In genomic region chr18:76306685-76307292, GRCh38 we compare ENCODE assay signal across 18 cellular contexts.
A peak's percentile ranks its signal among the peaks of the same experiment; 100 is the strongest.
DNase-seq lines count a peak whose midpoint lies in the region; ATAC-seq, FAIRE-seq and TF ChIP-seq lines count a peak whose summit lies in the region.
"Had no signal": no experiment of that assay in that cellular context is flagged by ENCODE, and none has a peak within 500 bp of the region (broad histone marks: within the 10 kb centered on the region; RNA-seq: fewer than 3 reads in every experiment).

No MANE protein-coding gene starts in this region.

- H3K4me1 ChIP-seq in Karpas-422 (ENCODE audit: low read length) (no peaks in the 10 kb centered on the region), K562 (replicated peaks in 1 of 2; ENCODE audit: control insufficient read depth in 2 of 2, insufficient read depth in 2 of 2, low read length in 2 of 2) (no peaks in the 10 kb centered on the region)

- H2AFZ ChIP-seq in Karpas-422 (ENCODE audit: low read length) (no peak overlapping the region), K562 (ENCODE audit: low read depth, low read length) (no peak overlapping the region)

- peak; percentile 9 for DNase-seq in stimulated activated naive CD8-positive, alpha-beta T cell treated with anti-CD3 and anti-CD28 coated beads, Interleukin-15, Interleukin-2, amounts not matched to agents 100 U/mL and 50 U/mL, for 24 hours
- no peak for DNase-seq in stimulated activated naive CD8-positive, alpha-beta T cell treated with anti-CD3 and anti-CD28 coated beads, Interleukin-15, amount 100 ng/mL, for 72 hours
- DNase-seq in Karpas-422 (peak; percentile 79), K562 (ENCODE audit: extremely low read depth in 1 of 4, low spot score in 3 of 4) (peak in 3 of 4 experiments; percentile 6 to 13 (median 6)), nucleus accumbens (lab: John Stamatoyannopoulos, UW) (no peak), NCI-H1105 (lab: John Stamatoyannopoulos, UW) (no peak), H4 (ENCODE audit: low spot score) (no peak)
- DNase-seq: activated B cell treated with CpG ODN at 0.5 μM for 24 hours; EL; IMR-90; NCI-H1930; NCI-H748 treated with DMSO at 0.1 percent for 48 hours; SK-N-SH; stimulated activated CD4-positive, alpha-beta T cell treated with anti-CD3 and anti-CD28 coated beads, Interleukin-2, amount 100 ng/mL, for 48 hours had no signal

- H3K9me3 Mint-ChIP-seq in stimulated activated naive CD8-positive, alpha-beta T cell treated with anti-CD3 and anti-CD28 coated beads, Interleukin-15, amount 100 ng/mL, for 72 hours, result no peaks in the 10 kb centered on the region
- H3K9me3 Mint-ChIP-seq: activated B cell treated with CpG ODN at 0.5 μM for 24 hours; natural killer cell treated with Interleukin-12 subunit alpha and Interleukin-12 subunit beta and Interleukin-15 and Interleukin-18, amount 100 ng/mL, for 72 hours; stimulated activated effector memory CD8-positive, alpha-beta T cell treated with anti-CD3 and anti-CD28 coated beads, Interleukin-12 subunit alpha, Interleukin-12 subunit beta, amount 100 ng/mL, for 72 hours had no signal

- FAIRE-seq in K562 (lab: Jason Lieb, UNC), result no peak
- FAIRE-seq: urothelium cell line had no signal

- no peak overlapping the region for H3K27ac Mint-ChIP-seq in stimulated activated naive CD8-positive, alpha-beta T cell treated with anti-CD3 and anti-CD28 coated beads, Interleukin-15, amount 100 ng/mL, for 72 hours
- H3K27ac Mint-ChIP-seq: activated B cell treated with CpG ODN at 0.5 μM for 24 hours; natural killer cell treated with Interleukin-12 subunit alpha and Interleukin-12 subunit beta and Interleukin-15 and Interleukin-18, amount 100 ng/mL, for 72 hours; stimulated activated effector memory CD8-positive, alpha-beta T cell treated with anti-CD3 and anti-CD28 coated beads, Interleukin-12 subunit alpha, Interleukin-12 subunit beta, amount 100 ng/mL, for 72 hours had no signal

- no peaks in the 10 kb centered on the region for H3K27me3 Mint-ChIP-seq in stimulated activated naive CD8-positive, alpha-beta T cell treated with anti-CD3 and anti-CD28 coated beads, Interleukin-15, amount 100 ng/mL, for 72 hours
- H3K27me3 Mint-ChIP-seq: activated B cell treated with CpG ODN at 0.5 μM for 24 hours had no signal

- 0% methylated on average over 9 of the region's 9 CpGs for WGBS in K562 (ENCODE audit: insufficient coverage, low coverage, missing lambda C conversion rate)

- H3K9me3 ChIP-seq in Karpas-422 (ENCODE audit: low read length) (no peaks in the 10 kb centered on the region), K562 (replicated peaks; ENCODE audit: control insufficient read depth, insufficient read depth, low read depth, low read length) (no peaks in the 10 kb centered on the region)
- H3K9me3 ChIP-seq: SK-N-SH had no signal

- no peak overlapping the region for H3K9ac ChIP-seq in Karpas-422 (ENCODE audit: low read length)
- H3K9ac ChIP-seq in K562 (ENCODE audit: insufficient read depth in 1 of 2, low read depth in 2 of 2, low read length in 2 of 2), result no peak overlapping the region
- H3K9ac ChIP-seq: SK-N-SH had no signal

- H3K27me3 ChIP-seq in Karpas-422 (ENCODE audit: low read length) (no peaks in the 10 kb centered on the region), K562 (ENCODE audit: control insufficient read depth in 2 of 2, insufficient read depth in 2 of 2, low read length in 2 of 2) (no peaks in the 10 kb centered on the region)

- no peaks in the 10 kb centered on the region for H4K20me1 ChIP-seq in Karpas-422 (ENCODE audit: insufficient read depth, low read depth, low read length)
- H4K20me1 ChIP-seq in K562 (replicated peaks; ENCODE audit: control insufficient read depth, insufficient read depth, low read length), result no peaks in the 10 kb centered on the region

- H3K4me3 Mint-ChIP-seq in stimulated activated naive CD8-positive, alpha-beta T cell treated with anti-CD3 and anti-CD28 coated beads, Interleukin-15, amount 100 ng/mL, for 72 hours, result no peak overlapping the region
- H3K4me3 Mint-ChIP-seq: activated B cell treated with CpG ODN at 0.5 μM for 24 hours; natural killer cell treated with Interleukin-12 subunit alpha and Interleukin-12 subunit beta and Interleukin-15 and Interleukin-18, amount 100 ng/mL, for 72 hours; stimulated activated effector memory CD8-positive, alpha-beta T cell treated with anti-CD3 and anti-CD28 coated beads, Interleukin-12 subunit alpha, Interleukin-12 subunit beta, amount 100 ng/mL, for 72 hours had no signal

- in situ Hi-C loops in K562 (cut with MboI), result no loop called here

- no peaks in the 10 kb centered on the region for H3K9me1 ChIP-seq in K562 (ENCODE audit: control insufficient read depth, insufficient read depth, low read length)

- peak; percentile 15 to 36 (median 35); a peak in 2 of 6 replicates for TF ChIP-seq CTCF in K562 (IDR thresholded peaks at IDR 0.05 in 2 of 3, conservative IDR thresholded peaks at IDR 0.05 in 1 of 3; ENCODE audit: insufficient read depth in 2 of 3, low read depth in 1 of 3, low read length in 3 of 3)

- no peaks in the 10 kb centered on the region for H3K36me3 ChIP-seq in Karpas-422 (ENCODE audit: insufficient read depth, low read length)
- H3K36me3 ChIP-seq in K562 (ENCODE audit: control insufficient read depth, insufficient read depth, low read length), result no peaks in the 10 kb centered on the region

- H3K4me1 Mint-ChIP-seq in stimulated activated naive CD8-positive, alpha-beta T cell treated with anti-CD3 and anti-CD28 coated beads, Interleukin-15, amount 100 ng/mL, for 72 hours, result no peaks in the 10 kb centered on the region
- H3K4me1 Mint-ChIP-seq: activated B cell treated with CpG ODN at 0.5 μM for 24 hours; stimulated activated effector memory CD8-positive, alpha-beta T cell treated with anti-CD3 and anti-CD28 coated beads, Interleukin-12 subunit alpha, Interleukin-12 subunit beta, amount 100 ng/mL, for 72 hours had no signal

- no peaks in the 10 kb centered on the region for H3K9me2 ChIP-seq in Karpas-422 (replicated peaks; ENCODE audit: insufficient read depth, low read length)
- H3K9me2 ChIP-seq: SK-N-SH had no signal

- H3K4me3 ChIP-seq in Karpas-422 (ENCODE audit: low read length), result no peak overlapping the region
- no peak overlapping the region for H3K4me3 ChIP-seq in K562

- TF ChIP-seq RAD21 in K562 (CRISPR knock-in tag; conservative IDR thresholded peaks at IDR 0.05 in 1 of 2, IDR thresholded peaks at IDR 0.05 in 1 of 2), result no peak

- POLR2A ChIA-PET in K562 (lab: Yijun Ruan, JAX), result interaction anchor here (0.6 kb wide), 1 partner anchor 847 kb away, joined by 3 read pairs; no protein-coding TSS in a partner anchor

- H3K27ac ChIP-seq in Karpas-422 (ENCODE audit: low read length) (no peak overlapping the region), K562 (ENCODE audit: extremely low read depth, low read depth, low read length) (no peak overlapping the region)

- TF ChIP-seq POLR2A in K562 (conservative IDR thresholded peaks at IDR 0.05), result no peak

- intact Hi-C loops in K562 (cut with micrococcal nuclease), result no loop called here

- BruUV-seq in K562 (replicated peaks; lab: Mats Ljungman, UMichigan), result no TSS peak

- H3K4me2 ChIP-seq in Karpas-422 (ENCODE audit: low read depth, low read length, poor library complexity, severe bottlenecking), result no peak overlapping the region
- H3K4me2 ChIP-seq in K562 (ENCODE audit: insufficient read depth, low read length), result no peak overlapping the region
- H3K4me2 ChIP-seq: SK-N-SH had no signal

- TF ChIP-seq EP300 in K562 (IDR thresholded peaks at IDR 0.05; ENCODE audit: low read length), result no peak

- ATAC-seq in stimulated activated naive CD8-positive, alpha-beta T cell treated with anti-CD3 and anti-CD28 coated beads, Interleukin-15, Interleukin-2, amounts not matched to agents 100 U/mL and 50 U/mL, for 24 hours, result no peak
- no peak for ATAC-seq in stimulated activated naive CD8-positive, alpha-beta T cell treated with anti-CD3 and anti-CD28 coated beads, Interleukin-15, amount 100 ng/mL, for 72 hours
- ATAC-seq in K562 (no peak), HG02884 (IDR thresholded peaks at IDR 0.05; ENCODE audit: unreplicated experiment) (no peak)
- ATAC-seq: natural killer cell treated with Interleukin-12 subunit alpha and Interleukin-12 subunit beta and Interleukin-15 and Interleukin-18, amount 100 ng/mL, for 72 hours; stimulated activated effector memory CD8-positive, alpha-beta T cell treated with anti-CD3 and anti-CD28 coated beads, Interleukin-12 subunit alpha, Interleukin-12 subunit beta, amount 100 ng/mL, for 72 hours had no signal

- CTCF ChIA-PET in K562 (lab: Yijun Ruan, JAX; ENCODE audit: low intra/inter-chr PET ratio), result no interaction called here

- H3K79me2 ChIP-seq in Karpas-422 (ENCODE audit: low read length), result no peaks in the 10 kb centered on the region
- no peaks in the 10 kb centered on the region for H3K79me2 ChIP-seq in K562 (ENCODE audit: control insufficient read depth, insufficient read depth, low read length)

TF ChIP-seq in K562, 482 proteins besides CTCF, POLR2A, EP300 and RAD21 (continues in another document):
- TF ChIP-seq ZNF165 (CRISPR knock-in tag; IDR thresholded peaks at IDR 0.05; ENCODE audit: borderline replicate concordance) (no peak), CC2D1A (IDR thresholded peaks at IDR 0.05) (no peak), SLC30A9 (CRISPR knock-in tag; IDR thresholded peaks at IDR 0.05) (no peak), TCF7L2 (IDR thresholded peaks at IDR 0.05; ENCODE audit: low read depth, low read length) (no peak), GATAD2A (IDR thresholded peaks at IDR 0.05) (no peak), CXXC5 (CRISPR knock-in tag; IDR thresholded peaks at IDR 0.05) (no peak), HNRNPL (IDR thresholded peaks at IDR 0.05; ENCODE audit: low read depth, low read length) (no peak), TAF1 (IDR thresholded peaks at IDR 0.05; ENCODE audit: control insufficient read depth, extremely low read depth, insufficient read depth, low read length, severe bottlenecking) (no peak), TOE1 (IDR thresholded peaks at IDR 0.05; ENCODE audit: borderline replicate concordance) (no peak), TOE1 (CRISPR knock-in tag; IDR thresholded peaks at IDR 0.05; ENCODE audit: borderline replicate concordance, low read depth) (no peak)

Comparison
In these comparisons a context has a peak if more than half of its experiments do, and no peak if none do; other contexts are left out.
1. DNase-seq: peak in stimulated activated naive CD8-positive, alpha-beta T cell treated with anti-CD3 and anti-CD28 coated beads, Interleukin-15, Interleukin-2, amounts not matched to agents 100 U/mL and 50 U/mL, for 24 hours (single experiment), Karpas-422 (single experiment) and K562 (3 of 4); none in stimulated activated naive CD8-positive, alpha-beta T cell treated with anti-CD3 and anti-CD28 coated beads, Interleukin-15, amount 100 ng/mL, for 72 hours (0 of 2), nucleus accumbens (0 of 56), NCI-H1105 (single experiment) and H4 (single experiment).